ENCODE assay signal across 8 cellular contexts in genomic region chr2:95166065-95166763, GRCh38. TPM values are rescaled to one million over a fixed set of nuclear protein-coding genes. Genes with fewer than 3 reads are reported as not detected.
DNase-seq lines count a peak whose midpoint lies in the region; ATAC-seq and TF ChIP-seq lines count a peak whose summit lies in the region.

No MANE protein-coding gene starts in this region.

- H3K4me3 ChIP-seq in cardiac fibroblast (replicated peaks in 1 of 2; ENCODE audit: low read depth in 2 of 2, low read length in 2 of 2) (peak overlapping the region; percentile 69 to 82), mucosa of descending colon (peak overlapping the region; percentile 66)

- H3K4me1 ChIP-seq in mucosa of descending colon (ENCODE audit: low read depth), result peaks cover 8% of the 10 kb centered on the region

- no peaks in the 10 kb centered on the region for H3K27me3 Mint-ChIP-seq in activated naive CD4-positive, alpha-beta T cell treated with anti-CD3 and anti-CD28 coated beads, Interleukin-2, amount 50 U/mL, for 24 hours

- peaks cover 47% of the 10 kb centered on the region for H3K4me1 Mint-ChIP-seq in activated naive CD4-positive, alpha-beta T cell treated with anti-CD3 and anti-CD28 coated beads, Interleukin-2, amount 50 U/mL, for 24 hours

- no peak for DNase-seq in activated naive CD4-positive, alpha-beta T cell treated with anti-CD3 and anti-CD28 coated beads, Interleukin-2, amount 50 U/mL, for 16 hours
- DNase-seq in cardiac fibroblast (ENCODE audit: low read depth in 2 of 2), result no peak
- no peak for DNase-seq in mucosa of descending colon
- DNase-seq in NCI-H146 (lab: John Stamatoyannopoulos, UW), result no peak
- DNase-seq in HT-29 (ENCODE audit: low spot score), result no peak

- H3K36me3 Mint-ChIP-seq in activated naive CD4-positive, alpha-beta T cell treated with anti-CD3 and anti-CD28 coated beads, Interleukin-2, amount 50 U/mL, for 24 hours, result peaks cover 11% of the 10 kb centered on the region

- ATAC-seq in HG03520 (IDR thresholded peaks at IDR 0.05; ENCODE audit: unreplicated experiment) (peak; percentile 1), mucosa of descending colon (peak; percentile 23), GM18861 (IDR thresholded peaks at IDR 0.05; ENCODE audit: unreplicated experiment) (no peak)

- TF ChIP-seq CTCF in cardiac fibroblast (IDR thresholded peaks at IDR 0.05; ENCODE audit: low read depth, low read length), result no peak
- TF ChIP-seq CTCF in mucosa of descending colon (IDR thresholded peaks at IDR 0.05), result no peak

- peak overlapping the region; percentile 100 for H3K4me3 Mint-ChIP-seq in activated naive CD4-positive, alpha-beta T cell treated with anti-CD3 and anti-CD28 coated beads, Interleukin-2, amount 50 U/mL, for 24 hours

- no peaks in the 10 kb centered on the region for H3K36me3 ChIP-seq in mucosa of descending colon (ENCODE audit: low read depth)

- H3K27ac Mint-ChIP-seq in activated naive CD4-positive, alpha-beta T cell treated with anti-CD3 and anti-CD28 coated beads, Interleukin-2, amount 50 U/mL, for 24 hours, result peak overlapping the region; percentile 68

- no peaks in the 10 kb centered on the region for H3K9me3 ChIP-seq in mucosa of descending colon

- intact Hi-C loops in mucosa of descending colon (cut with DNase I, micrococcal nuclease), result no loop called here

- H3K9me3 Mint-ChIP-seq in activated naive CD4-positive, alpha-beta T cell treated with anti-CD3 and anti-CD28 coated beads, Interleukin-2, amount 50 U/mL, for 24 hours, result peaks cover 5% of the 10 kb centered on the region

RNA-seq across cellular contexts. Expression of gene ZNF2, which starts 0.6 kb away (rescaled TPM):
- total RNA-seq in mucosa of descending colon, result 1 to 10 TPM; 2.5 to 7.0 (median 2.9) TPM
- 0.69 and 0.70 TPM in 2 replicates for total RNA-seq in HT-29 (2014; rRNA removed; shearing (Covaris generic))

RNA-seq across cellular contexts. Expression of gene ZNF514, which starts 6.6 kb away (rescaled TPM):
- 10 to 100 TPM; 12.3 to 28.0 (median 14.8) TPM for total RNA-seq in mucosa of descending colon
- total RNA-seq in HT-29 (2014; rRNA removed; shearing (Covaris generic)), result 5.4 and 5.6 TPM in 2 replicates

RNA-seq across cellular contexts. Expression of gene ZNF892, which starts 41.1 kb away (rescaled TPM):
- total RNA-seq in mucosa of descending colon, result 1 to 10 TPM; 1.5 to 5.6 (median 1.7) TPM
- total RNA-seq in HT-29 (2014; rRNA removed; shearing (Covaris generic)), result not detected in 2 replicates

RNA-seq across cellular contexts. Expression of gene MRPS5, which starts 44.6 kb away (rescaled TPM):
- 10 to 100 TPM; 65.1 to 69.6 (median 68.6) TPM for total RNA-seq in mucosa of descending colon
- total RNA-seq in HT-29 (2014; rRNA removed; shearing (Covaris generic)), result 103 and 109 TPM in 2 replicates
